ENCODE assay signal across 8 cellular contexts in genomic region chr19:14363203-14364097, GRCh38. TPM values are rescaled to one million over a fixed set of nuclear protein-coding genes. Genes with fewer than 3 reads are reported as not detected.
DNase-seq lines count a peak whose midpoint lies in the region; ATAC-seq, FAIRE-seq and TF ChIP-seq lines count a peak whose summit lies in the region.

No MANE protein-coding gene starts in this region.

- BruUV-seq in A673 (replicated peaks; lab: Mats Ljungman, UMichigan) (no TSS peak), MCF 10A (replicated peaks; lab: Mats Ljungman, UMichigan) (no TSS peak)

- peaks cover 16% of the 10 kb centered on the region for H3K4me1 ChIP-seq in A673 (ENCODE audit: insufficient read depth, low read length, poor library complexity, severe bottlenecking)
- H3K4me1 ChIP-seq in SK-N-SH (ENCODE audit: control insufficient read depth in 1 of 2, insufficient read depth in 2 of 2, low read depth in 1 of 2, low read length in 1 of 2) = peaks cover 0 to 6% of the 10 kb centered on the region in 2 experiments; a peak in 1 of 4 replicates
- H3K4me1 ChIP-seq in keratinocyte (ENCODE audit: control insufficient read depth, extremely low read depth, insufficient read depth, low read length) = peaks cover 3% of the 10 kb centered on the region

- no peaks in the 10 kb centered on the region for H3K27me3 ChIP-seq in A673 (replicated peaks; ENCODE audit: insufficient read depth, low read depth, low read length, poor library complexity)
- H3K27me3 ChIP-seq in SK-N-SH (ENCODE audit: insufficient read depth) = no peaks in the 10 kb centered on the region
- no peaks in the 10 kb centered on the region for H3K27me3 ChIP-seq in keratinocyte (ENCODE audit: control insufficient read depth, extremely low read depth, insufficient read depth, low read length)

- no peaks in the 10 kb centered on the region for H3K36me3 Mint-ChIP-seq in MCF 10A (ENCODE audit: insufficient read depth, unreplicated experiment)

- H3F3A ChIP-seq in SK-N-SH (replicated peaks; ENCODE audit: insufficient read depth) = no peaks in the 10 kb centered on the region

- dilution Hi-C loops in keratinocyte (cut with MboI; ENCODE audit: extremely low pct_ligation_motif_present, low sequenced_read_pairs) = no loop called here

- H3K4me3 Mint-ChIP-seq in MCF 10A (ENCODE audit: unreplicated experiment) = peak overlapping the region; percentile 52

- intact Hi-C loops in A673 (cut with micrococcal nuclease; ENCODE audit: unreplicated experiment) (loop anchor here (5.0 kb wide), 1 partner anchor 114 kb away; the partner anchor contains the start of gene PTGER1), MCF 10A (cut with micrococcal nuclease) (loop anchor here (5.0 kb wide), 1 partner anchor 109 kb away; no protein-coding TSS in a partner anchor)

- H3K79me2 ChIP-seq in SK-N-SH (ENCODE audit: insufficient read depth) (no peaks in the 10 kb centered on the region), keratinocyte (ENCODE audit: control insufficient read depth, insufficient read depth, low read length) (no peaks in the 10 kb centered on the region)

- DNase-seq in A673 (ENCODE audit: low spot score) (peak; percentile 86), SK-N-SH (peak; percentile 58), MCF 10A (ENCODE audit: unreplicated experiment) (peak; percentile 60), keratinocyte (ENCODE audit: low read depth, low spot score) (no peak), NCI-H774 (lab: John Stamatoyannopoulos, UW) (no peak), NCI-H187 (lab: John Stamatoyannopoulos, UW) (no peak)
- peak; percentile 74 for DNase-seq in stimulated activated CD4-positive, alpha-beta T cell treated with anti-CD3 and anti-CD28 coated beads, Interleukin-1b, Interleukin-23, amount 100 ng/mL, for 48 hours

- no peaks in the 10 kb centered on the region for H3K9me3 ChIP-seq in A673 (ENCODE audit: low read depth, low read length, poor library complexity, severe bottlenecking)
- no peaks in the 10 kb centered on the region for H3K9me3 ChIP-seq in SK-N-SH
- H3K9me3 ChIP-seq in keratinocyte (ENCODE audit: control insufficient read depth, low read depth, low read length) = no peaks in the 10 kb centered on the region

- H2AFZ ChIP-seq in SK-N-SH (ENCODE audit: low read depth) (peak overlapping the region; percentile 83), keratinocyte (ENCODE audit: control insufficient read depth, low read length) (peak overlapping the region; percentile 43)

- peaks cover 20% of the 10 kb centered on the region for H3K4me1 Mint-ChIP-seq in MCF 10A (ENCODE audit: insufficient read depth, unreplicated experiment)

- H4K20me1 ChIP-seq in SK-N-SH (ENCODE audit: insufficient read depth) (no peaks in the 10 kb centered on the region), keratinocyte (ENCODE audit: control insufficient read depth, extremely low read depth, insufficient read depth, low read length) (no peaks in the 10 kb centered on the region)

- H3K4me2 ChIP-seq in SK-N-SH (peak overlapping the region; percentile 53; the same call in 1 of the 2 replicates), keratinocyte (ENCODE audit: control insufficient read depth, extremely low read depth, insufficient read depth, low read depth, low read length) (no peak overlapping the region)

- WGBS in SK-N-SH (ENCODE audit: low lambda C conversion rate) = 46% methylated on average over 22 of the region's 34 CpGs

- H3K27ac Mint-ChIP-seq in MCF 10A (ENCODE audit: low read depth, unreplicated experiment) = no peak overlapping the region

- H3K9me1 ChIP-seq in keratinocyte (ENCODE audit: control insufficient read depth, extremely low read depth, insufficient read depth, low read length) = no peaks in the 10 kb centered on the region

- H3K9ac ChIP-seq in SK-N-SH (peak overlapping the region; percentile 54), keratinocyte (ENCODE audit: control insufficient read depth, extremely low read depth, insufficient read depth, low read length) (no peak overlapping the region)

- peak overlapping the region; percentile 26 for H3K4me3 ChIP-seq in A673 (ENCODE audit: low read depth, low read length, poor library complexity, severe bottlenecking)
- peak overlapping the region; percentile 32 to 43 for H3K4me3 ChIP-seq in SK-N-SH (ENCODE audit: low read depth in 2 of 2, low read length in 1 of 2)
- no peak overlapping the region for H3K4me3 ChIP-seq in keratinocyte (ENCODE audit: control insufficient read depth in 2 of 3, extremely low read depth in 1 of 3, insufficient read depth in 2 of 3, low read depth in 1 of 3, low read length in 3 of 3)

- no peaks in the 10 kb centered on the region for H3K27me3 Mint-ChIP-seq in MCF 10A (ENCODE audit: insufficient read depth, unreplicated experiment)

- no peak for TF ChIP-seq EP300 in SK-N-SH (IDR thresholded peaks at IDR 0.05; ENCODE audit: borderline replicate concordance in 1 of 2, low read depth in 1 of 2, low read length in 1 of 2)

- H3K27ac ChIP-seq in A673 (ENCODE audit: low read depth, low read length, poor library complexity, severe bottlenecking) (peak overlapping the region; percentile 75), SK-N-SH (ENCODE audit: low read depth in 2 of 2, low read length in 1 of 2) (peak overlapping the region; percentile 34 to 57), keratinocyte (ENCODE audit: control insufficient read depth, insufficient read depth, low read length) (no peak overlapping the region)

- H3K36me3 ChIP-seq in A673 (ENCODE audit: insufficient read depth, low read length, poor library complexity, severe bottlenecking) (no peaks in the 10 kb centered on the region), SK-N-SH (replicated peaks in 1 of 2; ENCODE audit: control insufficient read depth in 1 of 2, insufficient read depth in 2 of 2, low read length in 1 of 2) (no peaks in the 10 kb centered on the region), keratinocyte (ENCODE audit: control insufficient read depth in 2 of 2, extremely low read depth in 1 of 2, insufficient read depth in 2 of 2, low read length in 2 of 2) (no peaks in the 10 kb centered on the region)

- no peaks in the 10 kb centered on the region for H3K9me3 Mint-ChIP-seq in MCF 10A (ENCODE audit: unreplicated experiment)

- no peak for TF ChIP-seq RAD21 in SK-N-SH (IDR thresholded peaks at IDR 0.05; ENCODE audit: low read length)

- CTCF ChIA-PET in A673 (lab: Charles Lee) = no interaction called here
- CTCF ChIA-PET in SK-N-SH (lab: Yijun Ruan, JAX) = interaction anchor here (0.5 to 4.2 kb wide), 7 partner anchors 15 to 1583 kb away, joined by 3 to 13 read pairs (median 4); partner anchors contain the start of gene ASF1B
- CTCF ChIA-PET in MCF 10A (lab: Yijun Ruan, JAX) = interaction anchor here (0.6 to 1.9 kb wide), 3 partner anchors 15 to 600 kb away, joined by 3 to 12 read pairs (median 5); partner anchors contain the start of gene ASF1B

- no peak for TF ChIP-seq CTCF in A673 (conservative IDR thresholded peaks at IDR 0.05; ENCODE audit: low read depth, low read length)
- TF ChIP-seq CTCF in SK-N-SH (IDR thresholded peaks at IDR 0.05) = no peak
- TF ChIP-seq CTCF in MCF 10A (IDR thresholded peaks at IDR 0.05; ENCODE audit: unreplicated experiment) = no peak
- no peak for TF ChIP-seq CTCF in keratinocyte (optimal IDR thresholded peaks at IDR 0.05 in 1 of 3, IDR thresholded peaks at IDR 0.05 in 1 of 3, conservative IDR thresholded peaks at IDR 0.05 in 1 of 3; ENCODE audit: extremely low read depth in 1 of 3, insufficient read depth in 2 of 3, low read length in 3 of 3)

- FAIRE-seq in keratinocyte (lab: Jason Lieb, UNC) = no peak

- peak; percentile 31 for ATAC-seq in GM18907 (IDR thresholded peaks at IDR 0.05; ENCODE audit: unreplicated experiment)

- POLR2A ChIA-PET in A673 (lab: Charles Lee; ENCODE audit: low non-redundant PET) (no interaction called here), SK-N-SH (lab: Yijun Ruan, JAX) (no interaction called here), MCF 10A (lab: Yijun Ruan, JAX) (interaction anchor here (0.9 kb wide), 1 partner anchor 10 kb away, joined by 3 read pairs; no protein-coding TSS in a partner anchor)

- no peaks in the 10 kb centered on the region for H3K9me2 ChIP-seq in SK-N-SH

TF ChIP-seq in SK-N-SH, 30 proteins besides CTCF, POLR2A, EP300 and RAD21 (continues in another document):
- no peak for TF ChIP-seq USF2 (IDR thresholded peaks at IDR 0.05; ENCODE audit: borderline replicate concordance, low read depth, low read length)

RNA-seq across cellular contexts. Expression of gene ADGRE5, which starts 17.8 kb away (rescaled TPM):
- 45.7 and 51.7 TPM in 2 replicates for total RNA-seq in A673 (2021)
- polyA plus RNA-seq in SK-N-SH (2012; rRNA removed) = 4.0 and 5.5 TPM in 2 replicates
- 2.7 and 3.2 TPM in 2 replicates for polyA plus RNA-seq in SK-N-SH (2012; cell fraction: cytosol; rRNA removed)
- polyA plus RNA-seq in SK-N-SH (2012; cell fraction: nucleus; rRNA removed) = 11.3 TPM in 2 replicates
- total RNA-seq in MCF 10A (2022) = 44.5 and 47.9 TPM in 2 replicates
- polyA plus RNA-seq in keratinocyte = 14.1 to 25.1 TPM (median 22.8 TPM) in 3 replicates
- 4.4 TPM for polyA plus RNA-seq in keratinocyte (2011; ENCODE audit: low read depth)
- polyA plus RNA-seq in keratinocyte (2011; cell fraction: cytosol; rRNA removed) = 9.5 and 12.2 TPM in 2 replicates
- 62.0 and 71.8 TPM in 2 replicates for polyA plus RNA-seq in keratinocyte (2011; cell fraction: nucleus; rRNA removed)
- polyA plus RNA-seq in keratinocyte (2012; ENCODE audit: low replicate concordance) = 8.9 and 33.7 TPM in 2 replicates
- 26.1 to 62.6 TPM (median 34.7 TPM) in 3 replicates for polyA minus RNA-seq in keratinocyte
- polyA minus RNA-seq in keratinocyte (2011; cell fraction: cytosol; rRNA and poly(A)+ RNA removed) = 30.9 TPM
- 45.7 and 51.1 TPM in 2 replicates for polyA minus RNA-seq in keratinocyte (2011; cell fraction: nucleus; rRNA and poly(A)+ RNA removed)

RNA-seq across cellular contexts. Expression of gene DDX39A, which starts 55.7 kb away (rescaled TPM):
- 190 and 223 TPM in 2 replicates for total RNA-seq in A673 (2021)
- 78.0 and 88.8 TPM in 2 replicates for polyA plus RNA-seq in SK-N-SH (2012; rRNA removed)
- polyA plus RNA-seq in SK-N-SH (2012; cell fraction: cytosol; rRNA removed) = 29.8 and 45.2 TPM in 2 replicates
- polyA plus RNA-seq in SK-N-SH (2012; cell fraction: nucleus; rRNA removed) = 401 and 481 TPM in 2 replicates
- total RNA-seq in MCF 10A (2022) = 62.1 and 65.4 TPM in 2 replicates
- polyA plus RNA-seq in keratinocyte = 54.9 to 85.1 TPM (median 57.6 TPM) in 3 replicates
- polyA plus RNA-seq in keratinocyte (2011; ENCODE audit: low read depth) = 27.4 TPM
- 25.1 and 39.0 TPM in 2 replicates for polyA plus RNA-seq in keratinocyte (2011; cell fraction: cytosol; rRNA removed)
- polyA plus RNA-seq in keratinocyte (2011; cell fraction: nucleus; rRNA removed) = 119 and 137 TPM in 2 replicates
- polyA plus RNA-seq in keratinocyte (2012; ENCODE audit: low replicate concordance) = 61.5 and 86.3 TPM in 2 replicates
- 34.5 to 97.0 TPM (median 54.6 TPM) in 3 replicates for polyA minus RNA-seq in keratinocyte
- 42.4 TPM for polyA minus RNA-seq in keratinocyte (2011; cell fraction: cytosol; rRNA and poly(A)+ RNA removed)
- 30.8 and 31.1 TPM in 2 replicates for polyA minus RNA-seq in keratinocyte (2011; cell fraction: nucleus; rRNA and poly(A)+ RNA removed)

Comparison
In these comparisons a context has a peak if more than half of its experiments do, and no peak if none do; other contexts are left out.
1. DNase-seq: peak in A673 (single experiment), SK-N-SH (single experiment), MCF 10A (single experiment) and stimulated activated CD4-positive, alpha-beta T cell treated with anti-CD3 and anti-CD28 coated beads, Interleukin-1b, Interleukin-23, amount 100 ng/mL, for 48 hours (single experiment); none in keratinocyte (single experiment), NCI-H774 (single experiment) and NCI-H187 (0 of 2).
2. H3K4me3 ChIP-seq: peak in A673 (single experiment) and SK-N-SH (2 of 2); none in keratinocyte (0 of 3).